In genomic region chr14:52318829-52319604, GRCh38 we compare ENCODE assay signal across 11 cellular contexts. TPM values are rescaled to one million over a fixed set of nuclear protein-coding genes. Genes with fewer than 3 reads are reported as not detected.
DNase-seq lines count a peak whose midpoint lies in the region; ATAC-seq, FAIRE-seq and TF ChIP-seq lines count a peak whose summit lies in the region.
"Had no signal": no experiment of that assay in that cellular context is flagged by ENCODE, and none has a peak within 500 bp of the region (broad histone marks: within the 10 kb centered on the region; RNA-seq: fewer than 3 reads in every experiment).

No MANE protein-coding gene starts in this region.

- ATAC-seq in CD4-positive, alpha-beta T cell (ENCODE audit: poor library complexity) = no peak
- no peak for ATAC-seq in natural killer cell
- no peak for ATAC-seq in GM18519 (IDR thresholded peaks at IDR 0.05; ENCODE audit: low FRiP score, unreplicated experiment)
- ATAC-seq: gastrocnemius medialis had no signal

- H3K27me3 Mint-ChIP-seq in CD4-positive, alpha-beta T cell = peaks cover 24% of the 10 kb centered on the region
- H3K27me3 Mint-ChIP-seq in activated T-helper 2 cell treated with anti-CD3 and anti-CD28 coated beads, Interferon-gamma antibody, Interleukin-2, Interleukin-4, amounts not matched to agents 10 μg/mL and 5 μg/mL and 100 μg/mL, durations not matched to agents 14 hours and 24 hours and 36 hours (ENCODE audit: low read depth) = no peaks in the 10 kb centered on the region
- H3K27me3 Mint-ChIP-seq in natural killer cell (ENCODE audit: low read depth in 2 of 2) = no peaks in the 10 kb centered on the region

- no peak overlapping the region for H3K4me3 ChIP-seq in esophagus squamous epithelium
- H3K4me3 ChIP-seq: dorsolateral prefrontal cortex, gastrocnemius medialis had no signal

- FAIRE-seq in HTR-8/SVneo (lab: Jason Lieb, UNC) = peak; percentile 16

- H3K36me3 ChIP-seq in esophagus squamous epithelium = no peaks in the 10 kb centered on the region
- H3K36me3 ChIP-seq: gastrocnemius medialis had no signal

- TF ChIP-seq CTCF in CD4-positive, alpha-beta T cell (IDR thresholded peaks at IDR 0.05) = no peak
- no peak for TF ChIP-seq CTCF in natural killer cell (IDR thresholded peaks at IDR 0.05)
- TF ChIP-seq CTCF in esophagus squamous epithelium (IDR thresholded peaks at IDR 0.05) = no peak

- peaks cover 45% of the 10 kb centered on the region for H3K4me1 Mint-ChIP-seq in CD4-positive, alpha-beta T cell (ENCODE audit: low read depth)
- H3K4me1 Mint-ChIP-seq in activated T-helper 2 cell treated with anti-CD3 and anti-CD28 coated beads, Interferon-gamma antibody, Interleukin-2, Interleukin-4, amounts not matched to agents 10 μg/mL and 5 μg/mL and 100 μg/mL, durations not matched to agents 14 hours and 24 hours and 36 hours (ENCODE audit: low read depth) = peaks cover 55% of the 10 kb centered on the region
- peaks cover 84 to 94% of the 10 kb centered on the region in 2 donors for H3K4me1 Mint-ChIP-seq in natural killer cell

- H3K27ac ChIP-seq in CD4-positive, alpha-beta T cell (ENCODE audit: low read depth, low read length) = no peak overlapping the region
- H3K27ac ChIP-seq in esophagus squamous epithelium = peak overlapping the region in 1 of 4 donors; percentile 18
- H3K27ac ChIP-seq: dorsolateral prefrontal cortex, gastrocnemius medialis had no signal

- intact Hi-C loops in CD4-positive, alpha-beta T cell (cut with DNase I, micrococcal nuclease) = loop anchor here in 1 of 2 experiments (10.0 kb wide), 1 partner anchor 86 kb away; no protein-coding TSS in a partner anchor
- intact Hi-C loops in activated T-helper 2 cell treated with anti-CD3 and anti-CD28 coated beads, Interferon-gamma antibody, Interleukin-2, Interleukin-4, amounts not matched to agents 10 μg/mL and 5 μg/mL and 100 μg/mL, durations not matched to agents 14 hours and 24 hours and 36 hours (cut with micrococcal nuclease) = loop anchor here (1.0 to 10.0 kb wide), 4 partner anchors 8 to 376 kb away; partner anchors contain the start of genes ERO1A, GPR137C and TXNDC16
- intact Hi-C loops in natural killer cell (cut with micrococcal nuclease) = no loop called here
- intact Hi-C loops in esophagus squamous epithelium (cut with DNase I) = no loop called here

- TF ChIP-seq POLR2A in esophagus squamous epithelium (IDR thresholded peaks at IDR 0.05) = no peak

- H3K9me3 Mint-ChIP-seq in CD4-positive, alpha-beta T cell = peaks cover 4% of the 10 kb centered on the region
- H3K9me3 Mint-ChIP-seq in activated T-helper 2 cell treated with anti-CD3 and anti-CD28 coated beads, Interferon-gamma antibody, Interleukin-2, Interleukin-4, amounts not matched to agents 10 μg/mL and 5 μg/mL and 100 μg/mL, durations not matched to agents 14 hours and 24 hours and 36 hours = peaks cover 28% of the 10 kb centered on the region
- peaks cover 4 to 5% of the 10 kb centered on the region in 2 donors for H3K9me3 Mint-ChIP-seq in natural killer cell

- DNase-seq in CD4-positive, alpha-beta T cell = no peak
- DNase-seq in HTR-8/SVneo (ENCODE audit: insufficient read length, low spot score) (no peak), natural killer cell (no peak), esophagus squamous epithelium (lab: John Stamatoyannopoulos, UW) (no peak), nucleus accumbens (lab: John Stamatoyannopoulos, UW) (no peak)
- DNase-seq in activated T-helper 2 cell treated with anti-CD3 and anti-CD28 coated beads, Interferon-gamma antibody, Interleukin-2, Interleukin-4, amounts not matched to agents 10 μg/mL and 5 μg/mL and 100 μg/mL, durations not matched to agents 14 hours and 24 hours and 36 hours (ENCODE audit: low spot score) = no peak
- DNase-seq: COR-L47, dorsolateral prefrontal cortex, gastrocnemius medialis had no signal

- no peaks in the 10 kb centered on the region for H3K27me3 ChIP-seq in CD4-positive, alpha-beta T cell (ENCODE audit: control insufficient read depth, insufficient read depth, low read length)
- H3K27me3 ChIP-seq in esophagus squamous epithelium = peaks cover 0 to 40% (median 3%) of the 10 kb centered on the region in 4 donors

- peaks cover 12% of the 10 kb centered on the region for H3K9me3 ChIP-seq in CD4-positive, alpha-beta T cell (ENCODE audit: control insufficient read depth, low read length)
- peaks cover 0 to 22% (median 3%) of the 10 kb centered on the region in 3 donors for H3K9me3 ChIP-seq in esophagus squamous epithelium
- H3K9me3 ChIP-seq: gastrocnemius medialis had no signal

- H3K4me1 ChIP-seq in esophagus squamous epithelium = peaks cover 6 to 16% (median 12%) of the 10 kb centered on the region in 3 donors

- peaks cover 48% of the 10 kb centered on the region for H3K36me3 Mint-ChIP-seq in CD4-positive, alpha-beta T cell (ENCODE audit: low read depth)
- H3K36me3 Mint-ChIP-seq in activated T-helper 2 cell treated with anti-CD3 and anti-CD28 coated beads, Interferon-gamma antibody, Interleukin-2, Interleukin-4, amounts not matched to agents 10 μg/mL and 5 μg/mL and 100 μg/mL, durations not matched to agents 14 hours and 24 hours and 36 hours (ENCODE audit: low read depth) = peaks cover 89% of the 10 kb centered on the region
- peaks cover 34% of the 10 kb centered on the region for H3K36me3 Mint-ChIP-seq in natural killer cell

- peak overlapping the region; percentile 40 for H3K27ac Mint-ChIP-seq in CD4-positive, alpha-beta T cell
- peak overlapping the region; percentile 92 for H3K27ac Mint-ChIP-seq in activated T-helper 2 cell treated with anti-CD3 and anti-CD28 coated beads, Interferon-gamma antibody, Interleukin-2, Interleukin-4, amounts not matched to agents 10 μg/mL and 5 μg/mL and 100 μg/mL, durations not matched to agents 14 hours and 24 hours and 36 hours
- peak overlapping the region; percentile 95 to 99 for H3K27ac Mint-ChIP-seq in natural killer cell

- CTCF ChIA-PET in CD4-positive, alpha-beta T cell (lab: Charles Lee) = no interaction called here

- WGBS in esophagus squamous epithelium, 2 donors = 39 to 51% methylated on average over 5 of the region's 5 CpGs

- H3K4me3 Mint-ChIP-seq in CD4-positive, alpha-beta T cell = peak overlapping the region; percentile 74
- peak overlapping the region; percentile 86 for H3K4me3 Mint-ChIP-seq in activated T-helper 2 cell treated with anti-CD3 and anti-CD28 coated beads, Interferon-gamma antibody, Interleukin-2, Interleukin-4, amounts not matched to agents 10 μg/mL and 5 μg/mL and 100 μg/mL, durations not matched to agents 14 hours and 24 hours and 36 hours (ENCODE audit: low read depth)
- peak overlapping the region; percentile 98 for H3K4me3 Mint-ChIP-seq in natural killer cell

- POLR2A ChIA-PET in CD4-positive, alpha-beta T cell (lab: Charles Lee) = interaction anchor here (1.6 kb wide), 1 partner anchor 33 kb away, joined by 4 read pairs; no protein-coding TSS in a partner anchor

RNA-seq across cellular contexts. Expression of gene PTGER2, which starts 4.9 kb away (rescaled TPM):
- 1 to 10 TPM; 4.3 to 4.8 TPM for total RNA-seq in CD4-positive, alpha-beta T cell
- 53.3 and 54.1 TPM in 2 replicates for total RNA-seq in activated T-helper 2 cell treated with anti-CD3 and anti-CD28 coated beads, Interferon-gamma antibody, Interleukin-2, Interleukin-4, amounts not matched to agents 10 μg/mL and 5 μg/mL and 100 μg/mL, durations not matched to agents 14 hours and 24 hours and 36 hours
- 10 to 100 TPM; 55.3 to 67.9 (median 60.6) TPM for total RNA-seq in natural killer cell
- 1 to 10 TPM in 2 of 4 donors, under 1 TPM in 1, not detected in 1; 0.31 to 2.5 (median 1.1) TPM for total RNA-seq in esophagus squamous epithelium
- total RNA-seq: OCI-LY7 had no signal

RNA-seq across cellular contexts. Expression of gene PTGDR, which starts 51.5 kb away (rescaled TPM):
- under 1 TPM; 0.20 to 0.41 TPM for total RNA-seq in CD4-positive, alpha-beta T cell
- total RNA-seq in activated T-helper 2 cell treated with anti-CD3 and anti-CD28 coated beads, Interferon-gamma antibody, Interleukin-2, Interleukin-4, amounts not matched to agents 10 μg/mL and 5 μg/mL and 100 μg/mL, durations not matched to agents 14 hours and 24 hours and 36 hours = 0.07 and 0.25 TPM in 2 replicates
- 100 to 1,000 TPM; 106 to 140 (median 112) TPM for total RNA-seq in natural killer cell
- total RNA-seq in esophagus squamous epithelium = under 1 TPM in 1 of 4 donors, not detected in 3; 0.57 TPM
- total RNA-seq: OCI-LY7 had no signal

Comparison
In these comparisons a context has a peak if more than half of its experiments do, and no peak if none do; other contexts are left out.
1. H3K27ac Mint-ChIP-seq: peak in every context shown above with its lines; median percentile 97 in natural killer cell; 92 in activated T-helper 2 cell treated with anti-CD3 and anti-CD28 coated beads, Interferon-gamma antibody, Interleukin-2, Interleukin-4, amounts not matched to agents 10 μg/mL and 5 μg/mL and 100 μg/mL, durations not matched to agents 14 hours and 24 hours and 36 hours; 40 in CD4-positive, alpha-beta T cell.
2. RNA of gene PTGDR, which starts 51.5 kb away (total RNA-seq): 106 to 140 TPM in natural killer cell; 0.20 to 0.41 TPM in CD4-positive, alpha-beta T cell, 0.07 to 0.25 TPM in activated T-helper 2 cell treated with anti-CD3 and anti-CD28 coated beads, Interferon-gamma antibody, Interleukin-2, Interleukin-4, amounts not matched to agents 10 μg/mL and 5 μg/mL and 100 μg/mL, durations not matched to agents 14 hours and 24 hours and 36 hours and 0.57 TPM in esophagus squamous epithelium; every median in the first group is over 10 times any median in the second.
3. Peak in every context shown above with its lines, with median percentiles within 50 percentile points of each other: H3K4me3 Mint-ChIP-seq.